ENCODE assay signal across 30 cellular contexts in genomic region chr14:59540852-59541251, GRCh38. TPM values are rescaled to one million over a fixed set of nuclear protein-coding genes. Genes with fewer than 3 reads are reported as not detected.
"Had no signal": no experiment of that assay in that cellular context is flagged by ENCODE, and none has a peak within 500 bp of the region (broad histone marks: within the 10 kb centered on the region; RNA-seq: fewer than 3 reads in every experiment).

No MANE protein-coding gene starts in this region.

- H3K36me3 ChIP-seq: brain microvascular endothelial cell, gastrocnemius medialis, heart left ventricle had no signal

- H3K27ac ChIP-seq: brain microvascular endothelial cell, coronary artery, foreskin keratinocyte, gastrocnemius medialis, heart left ventricle had no signal

- ATAC-seq: activated T-cell treated with anti-CD3 and anti-CD28 coated beads, Interleukin-2, amount 50 U/mL, for 72 hours; esophagus mucosa; foreskin keratinocyte; gastrocnemius medialis; heart left ventricle had no signal

- H3K9me3 ChIP-seq: gastrocnemius medialis, heart left ventricle had no signal

- H3K27me3 ChIP-seq: brain microvascular endothelial cell, dorsolateral prefrontal cortex, foreskin keratinocyte, gastrocnemius medialis had no signal

- DNase-seq: activated CD4-positive, alpha-beta memory T cell treated with anti-CD3 and anti-CD28 coated beads, Interleukin-2, amount 10 ng/mL, durations not matched to agents 7 days and 5 days; activated CD4-positive, alpha-beta T cell treated with anti-CD3 and anti-CD28 coated beads for 1 hour; activated CD4-positive, alpha-beta T cell treated with anti-CD3 and anti-CD28 coated beads for 4 hours; activated CD4-positive, alpha-beta T cell treated with anti-CD3 and anti-CD28 coated beads, Interleukin-2, amount 10 ng/mL, durations not matched to agents 7 days and 5 days; activated CD4-positive, alpha-beta T cell treated with anti-CD3 and anti-CD28 coated beads, Interleukin-2, amount 50 U/mL, for 4 hours; activated CD8-positive, alpha-beta memory T cell treated with anti-CD3 and anti-CD28 coated beads, Interleukin-2, amount 50 U/mL, for 48 hours; activated gamma-delta T cell; activated naive CD4-positive, alpha-beta T cell treated with anti-CD3 and anti-CD28 coated beads, Interleukin-2, amount 50 U/mL, for 16 hours; activated naive CD4-positive, alpha-beta T cell treated with Interleukin-2 at 50 U/mL for 16 hours; activated T-cell treated with anti-CD3 and anti-CD28 coated beads for 4 hours; activated T-cell treated with anti-CD3 and anti-CD28 coated beads, Interleukin-2, amount 50 U/mL, for 24 hours; activated T-cell treated with anti-CD3 and anti-CD28 coated beads, Interleukin-2, amount 50 U/mL, for 72 hours; amniotic stem cell; anterior cingulate cortex; brain microvascular endothelial cell; dorsolateral prefrontal cortex; effector memory CD4-positive, alpha-beta T cell; endodermal cell; foreskin keratinocyte; gastrocnemius medialis; glutamatergic neuron; heart left ventricle; T-helper 2 cell had no signal

- FAIRE-seq: astrocyte, bronchial epithelial cell had no signal

- H3K4me3 ChIP-seq: coronary artery, dorsolateral prefrontal cortex, gastrocnemius medialis, heart left ventricle had no signal

- H3K4me1 ChIP-seq: heart left ventricle had no signal

RNA-seq across cellular contexts. Expression of gene CCDC175, which starts 35.8 kb away (rescaled TPM):
- total RNA-seq: activated CD4-positive, alpha-beta memory T cell treated with anti-CD3 and anti-CD28 coated beads, Interleukin-2, amount 10 ng/mL, durations not matched to agents 7 days and 5 days; activated CD4-positive, alpha-beta T cell treated with anti-CD3 and anti-CD28 coated beads, Interleukin-2, amount 10 ng/mL, durations not matched to agents 7 days and 5 days; activated T-cell treated with anti-CD3 and anti-CD28 coated beads, Interleukin-2, amount 50 U/mL, for 72 hours; astrocyte; bronchial epithelial cell; cardiac septum; epithelial cell of proximal tubule; esophagus mucosa; foreskin keratinocyte; gastrocnemius medialis; heart left ventricle had no signal
- polyA plus RNA-seq: adipose tissue, foreskin keratinocyte, heart left ventricle had no signal
